In genomic region chr19:10644351-10645007, GRCh38 we compare ENCODE assay signal across 8 cellular contexts. TPM values are rescaled to one million over a fixed set of nuclear protein-coding genes. Genes with fewer than 3 reads are reported as not detected.
DNase-seq lines count a peak whose midpoint lies in the region; ATAC-seq and TF ChIP-seq lines count a peak whose summit lies in the region.

No MANE protein-coding gene starts in this region.

- peak; percentile 86 for DNase-seq in GM12865 (ENCODE audit: low read depth)
- peak; percentile 79 for DNase-seq in NCI-H146 (lab: John Stamatoyannopoulos, UW)
- peak; percentile 85 for DNase-seq in T-helper 9 cell
- peak; percentile 85 for DNase-seq in right atrium auricular region (ENCODE audit: low spot score)
- DNase-seq in retinal pigment epithelial cell (ENCODE audit: low read depth), result no peak

- TF ChIP-seq CTCF in GM12865 (IDR thresholded peaks at IDR 0.05; ENCODE audit: insufficient read depth, low read depth, low read length, missing control alignments) (peak; percentile 87), right atrium auricular region (IDR thresholded peaks at IDR 0.05) (peak; percentile 84 to 89), retinal pigment epithelial cell (conservative IDR thresholded peaks at IDR 0.05; ENCODE audit: low read depth, low read length) (peak; percentile 88)

- H3K4me3 ChIP-seq in GM12865 (ENCODE audit: low read depth, low read length) (no peak overlapping the region), right atrium auricular region (no peak overlapping the region), retinal pigment epithelial cell (ENCODE audit: low read length) (no peak overlapping the region)

- no peaks in the 10 kb centered on the region for H3K27me3 ChIP-seq in right atrium auricular region

- H3K27ac ChIP-seq in angular gyrus (ENCODE audit: low read depth, low read length), result peak overlapping the region; percentile 22
- peak overlapping the region; percentile 40 to 46 for H3K27ac ChIP-seq in right atrium auricular region

- peaks cover 0 to 39% of the 10 kb centered on the region in 2 donors for H3K4me1 ChIP-seq in right atrium auricular region

- H3K9me3 ChIP-seq in right atrium auricular region, result no peaks in the 10 kb centered on the region

- ATAC-seq in HG03571 (IDR thresholded peaks at IDR 0.05; ENCODE audit: unreplicated experiment) (no peak), HG03442 (IDR thresholded peaks at IDR 0.05; ENCODE audit: unreplicated experiment) (no peak)

- peaks cover 22% of the 10 kb centered on the region for H3K36me3 ChIP-seq in right atrium auricular region

RNA-seq across cellular contexts. Expression of gene ILF3, which starts 9.7 kb away (rescaled TPM):
- total RNA-seq in right atrium auricular region, result 10 to 100 TPM; 59.2 to 75.1 TPM

RNA-seq across cellular contexts. Expression of gene SLC44A2, which starts 19.1 kb away (rescaled TPM):
- 10 to 100 TPM; 91.3 to 96.2 TPM for total RNA-seq in right atrium auricular region

RNA-seq across cellular contexts. Expression of gene QTRT1, which starts 56.8 kb away (rescaled TPM):
- 10 to 100 TPM; 15.2 to 15.8 TPM for total RNA-seq in right atrium auricular region

RNA-seq across cellular contexts. Expression of gene AP1M2, which starts 57.4 kb away (rescaled TPM):
- 1 to 10 TPM in 1 of 2 donors, not detected in 1; 4.8 TPM for total RNA-seq in right atrium auricular region
